ENCODE assay signal across 12 cellular contexts in genomic region chrX:69136546-69137331, GRCh38. TPM values are rescaled to one million over a fixed set of nuclear protein-coding genes. Genes with fewer than 3 reads are reported as not detected.
A peak's percentile ranks its signal among the peaks of the same experiment; 100 is the strongest.
DNase-seq lines count a peak whose midpoint lies in the region; ATAC-seq, FAIRE-seq and TF ChIP-seq lines count a peak whose summit lies in the region.
"Had no signal": no experiment of that assay in that cellular context is flagged by ENCODE, and none has a peak within 500 bp of the region (broad histone marks: within the 10 kb centered on the region; RNA-seq: fewer than 3 reads in every experiment).

No MANE protein-coding gene starts in this region.

- peaks cover 16% of the 10 kb centered on the region for H3K27me3 Mint-ChIP-seq in GM23338 (ENCODE audit: insufficient read depth, low read depth, poor library complexity)

- no peaks in the 10 kb centered on the region for H3K9me3 ChIP-seq in gastrocnemius medialis
- no peaks in the 10 kb centered on the region for H3K9me3 ChIP-seq in A673 (ENCODE audit: low read depth, low read length, poor library complexity, severe bottlenecking)

- H2AFZ ChIP-seq in GM23338: peak overlapping the region; percentile 32; the same call in 1 of the 2 replicates

- H3K4me1 ChIP-seq in GM23338 (ENCODE audit: insufficient read depth) (peaks cover 9% of the 10 kb centered on the region), gastrocnemius medialis (no peaks in the 10 kb centered on the region), A673 (ENCODE audit: insufficient read depth, low read length, poor library complexity, severe bottlenecking) (peaks cover 6% of the 10 kb centered on the region)

- in situ Hi-C loops in gastrocnemius medialis (cut with MboI; ENCODE audit: low sequenced_read_pairs in 4 of 4): no loop called here

- intact Hi-C loops in gastrocnemius medialis (cut with DNase I; ENCODE audit: low total_unique reads): loop anchor here (10.0 kb wide), 1 partner anchor 62 kb away; no protein-coding TSS in a partner anchor
- intact Hi-C loops in A673 (cut with micrococcal nuclease; ENCODE audit: unreplicated experiment): loop anchor here (5.0 kb wide), 1 partner anchor 251 kb away; no protein-coding TSS in a partner anchor

- H3K36me3 ChIP-seq in GM23338 (ENCODE audit: insufficient read depth): no peaks in the 10 kb centered on the region
- no peaks in the 10 kb centered on the region for H3K36me3 ChIP-seq in gastrocnemius medialis
- H3K36me3 ChIP-seq in A673 (ENCODE audit: insufficient read depth, low read length, poor library complexity, severe bottlenecking): no peaks in the 10 kb centered on the region

- peak overlapping the region; percentile 57; the same call in 2 of the 3 replicates for H3K4me3 Mint-ChIP-seq in GM23338
- H3K4me3 Mint-ChIP-seq: CD4-positive, alpha-beta T cell; stimulated activated naive CD8-positive, alpha-beta T cell treated with anti-CD3 and anti-CD28 coated beads, Interleukin-15, Interleukin-2, amounts not matched to agents 100 ng/mL and 50 ng/mL, for 24 hours had no signal

- POLR2A ChIA-PET in A673 (lab: Charles Lee; ENCODE audit: low non-redundant PET): no interaction called here

- H3K27ac ChIP-seq in GM23338 (ENCODE audit: low read depth) (peak overlapping the region; percentile 90), coronary artery (peak overlapping the region in 1 of 2 donors; percentile 78), gastrocnemius medialis (peak overlapping the region; percentile 17 to 50 (median 41)), A673 (ENCODE audit: low read depth, low read length, poor library complexity, severe bottlenecking) (no peak overlapping the region)

- peak overlapping the region; percentile 37; the same call in 1 of the 2 replicates for H3K4me3 ChIP-seq in GM23338
- peak overlapping the region; percentile 61 for H3K4me3 ChIP-seq in coronary artery
- peak overlapping the region in 3 of 4 donors; percentile 35 to 40 (median 38) for H3K4me3 ChIP-seq in gastrocnemius medialis
- H3K4me3 ChIP-seq in A673 (ENCODE audit: low read depth, low read length, poor library complexity, severe bottlenecking): no peak overlapping the region

- no peaks in the 10 kb centered on the region for H3K9me2 ChIP-seq in GM23338 (ENCODE audit: insufficient read depth)

- no peaks in the 10 kb centered on the region for H3K27me3 ChIP-seq in GM23338 (ENCODE audit: insufficient read depth)
- H3K27me3 ChIP-seq in gastrocnemius medialis: peaks cover 0 to 3% (median 0%) of the 10 kb centered on the region in 3 donors
- H3K27me3 ChIP-seq in A673 (replicated peaks; ENCODE audit: insufficient read depth, low read depth, low read length, poor library complexity): no peaks in the 10 kb centered on the region

- peaks cover 50% of the 10 kb centered on the region for H3K4me1 Mint-ChIP-seq in GM23338

- DNase-seq in GM23338 (ENCODE audit: low spot score) (peak; percentile 53), coronary artery (ENCODE audit: low spot score) (no peak), islet precursor cell (peak; percentile 76), gastrocnemius medialis (no peak), NCI-H510A treated with DMSO at 0.1 percent for 48 hours (lab: John Stamatoyannopoulos, UW) (no peak), A673 (ENCODE audit: low spot score) (no peak), frontal cortex (ENCODE audit: low spot score in 2 of 2) (no peak)
- no peak for DNase-seq in stimulated activated naive CD4-positive, alpha-beta T cell (lab: John Stamatoyannopoulos, UW)
- DNase-seq: activated effector memory CD4-positive, alpha-beta T cell treated with Interleukin-2 at 50 U/mL for 16 hours; CD4-positive, alpha-beta T cell; effector memory CD4-positive, alpha-beta T cell had no signal

- no peaks in the 10 kb centered on the region for H3K79me2 ChIP-seq in GM23338 (replicated peaks; ENCODE audit: insufficient read depth)

- CTCF ChIA-PET in A673 (lab: Charles Lee): interaction anchor here (0.7 kb wide), 1 partner anchor 28 kb away, joined by 4 read pairs; the partner anchor contains the start of gene PJA1

- H3K9me3 Mint-ChIP-seq in GM23338: no peaks in the 10 kb centered on the region
- H3K9me3 Mint-ChIP-seq: CD4-positive, alpha-beta T cell; stimulated activated naive CD8-positive, alpha-beta T cell treated with anti-CD3 and anti-CD28 coated beads, Interleukin-15, Interleukin-2, amounts not matched to agents 100 ng/mL and 50 ng/mL, for 24 hours had no signal

- H3K4me2 ChIP-seq in GM23338: peak overlapping the region; percentile 64

- H4K20me1 ChIP-seq in GM23338 (replicated peaks; ENCODE audit: insufficient read depth): no peaks in the 10 kb centered on the region

- TF ChIP-seq POLR2A in gastrocnemius medialis (IDR thresholded peaks at IDR 0.05): no peak

- peak; percentile 57 for ATAC-seq in GM23338
- peak in 1 of 2 donors; percentile 33 for ATAC-seq in gastrocnemius medialis

- H3F3A ChIP-seq in GM23338 (replicated peaks; ENCODE audit: low read depth): no peaks in the 10 kb centered on the region

- FAIRE-seq in frontal cortex (lab: Jason Lieb, UNC): no peak

- no peak for TF ChIP-seq CTCF in GM23338 (conservative IDR thresholded peaks at IDR 0.05; ENCODE audit: low read depth in 2 of 2)
- no peak for TF ChIP-seq CTCF in coronary artery (IDR thresholded peaks at IDR 0.05)
- no peak for TF ChIP-seq CTCF in gastrocnemius medialis (IDR thresholded peaks at IDR 0.05 in 4 of 5, conservative IDR thresholded peaks at IDR 0.05 in 1 of 5)
- TF ChIP-seq CTCF in A673 (conservative IDR thresholded peaks at IDR 0.05; ENCODE audit: low read depth, low read length): no peak

- H3K27ac Mint-ChIP-seq in GM23338: peak overlapping the region; percentile 98
- H3K27ac Mint-ChIP-seq: CD4-positive, alpha-beta T cell; stimulated activated naive CD8-positive, alpha-beta T cell treated with anti-CD3 and anti-CD28 coated beads, Interleukin-15, Interleukin-2, amounts not matched to agents 100 ng/mL and 50 ng/mL, for 24 hours had no signal

- no TSS peak for BruUV-seq in A673 (replicated peaks; lab: Mats Ljungman, UMichigan)

- no peaks in the 10 kb centered on the region for H3K36me3 Mint-ChIP-seq in GM23338 (ENCODE audit: low read depth)

TF ChIP-seq in GM23338, 12 proteins besides CTCF, POLR2A, EP300 and RAD21 (continues in another document):
- no peak for TF ChIP-seq ZNF462 (CRISPR knock-in tag; IDR thresholded peaks at IDR 0.05)
- no peak for TF ChIP-seq CREB1 (CRISPR knock-in tag; IDR thresholded peaks at IDR 0.05; ENCODE audit: low read depth)
- no peak for TF ChIP-seq EZH2 (IDR thresholded peaks at IDR 0.05; ENCODE audit: low read depth, unreplicated experiment)

RNA-seq across cellular contexts. Expression of gene PJA1, which starts 28.5 kb away (rescaled TPM):
- 30.9 and 31.3 TPM in 2 replicates for total RNA-seq in GM23338 (2014; rRNA removed; shearing (Covaris generic))
- polyA plus RNA-seq in GM23338 (2016; fragmentation: Nextera tagmentation; extraction: Ambion mirVana): 20.7 and 25.2 TPM in 2 replicates
- total RNA-seq in gastrocnemius medialis (1 to 10 TPM; 2.5 to 9.6 (median 7.6) TPM), A673 (2021) (36.0 and 40.1 TPM in 2 replicates), frontal cortex (146 TPM)

Comparison
In these comparisons a context has a peak if more than half of its experiments do, and no peak if none do; other contexts are left out.
1. DNase-seq: peak in GM23338 (single experiment) and islet precursor cell (single experiment); none in coronary artery (single experiment), gastrocnemius medialis (0 of 2), NCI-H510A treated with DMSO at 0.1 percent for 48 hours (single experiment), A673 (single experiment), stimulated activated naive CD4-positive, alpha-beta T cell (0 of 6) and frontal cortex (0 of 2).